In genomic region chr1:184050631-184051030, GRCh38 we compare ENCODE assay signal across 9 cellular contexts. TPM values are rescaled to one million over a fixed set of nuclear protein-coding genes. Genes with fewer than 3 reads are reported as not detected.
DNase-seq lines count a peak whose midpoint lies in the region; ATAC-seq lines count a peak whose summit lies in the region.
"Had no signal": no experiment of that assay in that cellular context is flagged by ENCODE, and none has a peak within 500 bp of the region (broad histone marks: within the 10 kb centered on the region; RNA-seq: fewer than 3 reads in every experiment).

No MANE protein-coding gene starts in this region.

- peaks cover 13% of the 10 kb centered on the region for H3K27me3 Mint-ChIP-seq in activated CD4-positive, alpha-beta T cell treated with anti-CD3 and anti-CD28 coated beads for 36 hours
- H3K27me3 Mint-ChIP-seq in activated CD4-positive, alpha-beta memory T cell treated with anti-CD3 and anti-CD28 coated beads for 36 hours, result peaks cover 6% of the 10 kb centered on the region

- CTCF ChIA-PET in activated CD4-positive, alpha-beta T cell treated with anti-CD3 and anti-CD28 coated beads for 36 hours (lab: Charles Lee), result interaction anchor here (0.5 to 2.1 kb wide), 5 partner anchors 12 to 396 kb away, joined by 3 to 8 read pairs (median 3); partner anchors contain the start of gene COLGALT2
- CTCF ChIA-PET in activated CD4-positive, alpha-beta memory T cell treated with anti-CD3 and anti-CD28 coated beads for 36 hours (lab: Charles Lee), result interaction anchor here (1.4 to 2.9 kb wide), 4 partner anchors 12 to 395 kb away, joined by 5 to 10 read pairs (median 7); partner anchors contain the start of gene COLGALT2

- H3K4me3 ChIP-seq in iPS-18c (ENCODE audit: insufficient read depth, low read depth, low read length) (peak overlapping the region; percentile 86; the same call in 1 of the 2 replicates), stomach smooth muscle (ENCODE audit: low read length in 2 of 2) (peak overlapping the region; percentile 84 to 87)

- peaks cover 9% of the 10 kb centered on the region for H3K4me1 ChIP-seq in stomach smooth muscle (ENCODE audit: control insufficient read depth, insufficient read depth, low read length)

- H3K36me3 Mint-ChIP-seq in activated CD4-positive, alpha-beta T cell treated with anti-CD3 and anti-CD28 coated beads for 36 hours (ENCODE audit: low read depth), result peaks cover 19% of the 10 kb centered on the region
- H3K36me3 Mint-ChIP-seq in activated CD4-positive, alpha-beta memory T cell treated with anti-CD3 and anti-CD28 coated beads for 36 hours, result peaks cover 10% of the 10 kb centered on the region

- H3K27me3 ChIP-seq in stomach smooth muscle (ENCODE audit: control insufficient read depth in 1 of 2, insufficient read depth in 2 of 2, low read length in 2 of 2), result no peaks in the 10 kb centered on the region
- H3K27me3 ChIP-seq: Peyer's patch had no signal

- POLR2A ChIA-PET in activated CD4-positive, alpha-beta T cell treated with anti-CD3 and anti-CD28 coated beads for 36 hours (lab: Charles Lee), result no interaction called here
- POLR2A ChIA-PET in activated CD4-positive, alpha-beta memory T cell treated with anti-CD3 and anti-CD28 coated beads for 36 hours (lab: Charles Lee), result interaction anchor here (0.6 to 2.1 kb wide), 4 partner anchors 14 to 556 kb away, joined by 3 to 14 read pairs (median 7); partner anchors contain the start of gene COLGALT2

- ATAC-seq in activated CD4-positive, alpha-beta T cell treated with anti-CD3 and anti-CD28 coated beads for 36 hours, result no peak
- ATAC-seq in HG03457 (IDR thresholded peaks at IDR 0.05; ENCODE audit: unreplicated experiment) (no peak), HG02840 (IDR thresholded peaks at IDR 0.05; ENCODE audit: low FRiP score, unreplicated experiment) (no peak)

- peaks cover 5% of the 10 kb centered on the region for H3K9me3 Mint-ChIP-seq in activated CD4-positive, alpha-beta T cell treated with anti-CD3 and anti-CD28 coated beads for 36 hours (ENCODE audit: low read depth)
- no peaks in the 10 kb centered on the region for H3K9me3 Mint-ChIP-seq in activated CD4-positive, alpha-beta memory T cell treated with anti-CD3 and anti-CD28 coated beads for 36 hours

- H3K27ac Mint-ChIP-seq in activated CD4-positive, alpha-beta T cell treated with anti-CD3 and anti-CD28 coated beads for 36 hours, result peak overlapping the region; percentile 99
- peak overlapping the region; percentile 96 for H3K27ac Mint-ChIP-seq in activated CD4-positive, alpha-beta memory T cell treated with anti-CD3 and anti-CD28 coated beads for 36 hours

- DNase-seq in activated CD4-positive, alpha-beta T cell treated with anti-CD3 and anti-CD28 coated beads for 36 hours, result no peak
- DNase-seq in activated CD4-positive, alpha-beta T cell treated with anti-CD3 and anti-CD28 coated beads for 1 hour, result no peak
- DNase-seq in activated CD4-positive, alpha-beta memory T cell treated with anti-CD3 and anti-CD28 coated beads for 36 hours, result no peak
- DNase-seq in activated CD4-positive, CD25-positive, alpha-beta regulatory T cell (lab: John Stamatoyannopoulos, UW), result no peak
- DNase-seq: Peyer's patch had no signal

- intact Hi-C loops in activated CD4-positive, alpha-beta T cell treated with anti-CD3 and anti-CD28 coated beads for 36 hours (cut with DNase I, micrococcal nuclease), result loop anchor here (1.0 to 10.0 kb wide), 14 partner anchors 11 to 1107 kb away; partner anchors contain the start of genes APOBEC4 (in 2 of the 2), NIBAN1 (in 2 of the 2), SMG7 (in 2 of the 2) and ARPC5 (in 1 of the 2)
- intact Hi-C loops in activated CD4-positive, alpha-beta memory T cell treated with anti-CD3 and anti-CD28 coated beads for 36 hours (cut with micrococcal nuclease), result loop anchor here (1.0 to 10.0 kb wide), 5 partner anchors 13 to 1107 kb away; partner anchors contain the start of genes C1orf21, COLGALT2, SWT1 and TRMT1L

- H3K27ac ChIP-seq in stomach smooth muscle (ENCODE audit: low read length), result peak overlapping the region; percentile 83

- no peaks in the 10 kb centered on the region for H3K9me3 ChIP-seq in iPS-18c (ENCODE audit: control insufficient read depth, insufficient read depth, low read length)
- no peaks in the 10 kb centered on the region for H3K9me3 ChIP-seq in stomach smooth muscle (ENCODE audit: control insufficient read depth in 2 of 2, low read length in 2 of 2)
- H3K9me3 ChIP-seq: Peyer's patch had no signal

- H3K36me3 ChIP-seq in stomach smooth muscle (ENCODE audit: control insufficient read depth in 2 of 2, insufficient read depth in 2 of 2, low read length in 2 of 2), result peaks cover 0 to 5% of the 10 kb centered on the region in 2 donors

- peak overlapping the region; percentile 77 to 81 for H3K9ac ChIP-seq in stomach smooth muscle (ENCODE audit: low read length in 2 of 2)

- H3K4me1 Mint-ChIP-seq in activated CD4-positive, alpha-beta T cell treated with anti-CD3 and anti-CD28 coated beads for 36 hours, result peaks cover 32% of the 10 kb centered on the region
- peaks cover 32% of the 10 kb centered on the region for H3K4me1 Mint-ChIP-seq in activated CD4-positive, alpha-beta memory T cell treated with anti-CD3 and anti-CD28 coated beads for 36 hours (ENCODE audit: low read depth)

- peak overlapping the region; percentile 93 for H3K4me3 Mint-ChIP-seq in activated CD4-positive, alpha-beta T cell treated with anti-CD3 and anti-CD28 coated beads for 36 hours
- H3K4me3 Mint-ChIP-seq in activated CD4-positive, alpha-beta memory T cell treated with anti-CD3 and anti-CD28 coated beads for 36 hours, result peak overlapping the region; percentile 98

RNA-seq across cellular contexts. Expression of gene TSEN15, which starts 0.9 kb away (rescaled TPM):
- total RNA-seq in activated CD4-positive, alpha-beta T cell treated with anti-CD3 and anti-CD28 coated beads for 36 hours, result 10 to 100 TPM; 44.1 to 47.3 TPM
- total RNA-seq in activated CD4-positive, alpha-beta memory T cell treated with anti-CD3 and anti-CD28 coated beads for 36 hours, result 10 to 100 TPM; 44.1 to 44.3 TPM

RNA-seq across cellular contexts. Expression of gene COLGALT2, which starts 13.1 kb away (rescaled TPM):
- total RNA-seq in activated CD4-positive, alpha-beta T cell treated with anti-CD3 and anti-CD28 coated beads for 36 hours, result 1 to 10 TPM; 1.7 to 1.8 TPM
- total RNA-seq in activated CD4-positive, alpha-beta memory T cell treated with anti-CD3 and anti-CD28 coated beads for 36 hours, result 1 to 10 TPM; 2.3 to 2.5 TPM
